In the genomic region with DNA sequence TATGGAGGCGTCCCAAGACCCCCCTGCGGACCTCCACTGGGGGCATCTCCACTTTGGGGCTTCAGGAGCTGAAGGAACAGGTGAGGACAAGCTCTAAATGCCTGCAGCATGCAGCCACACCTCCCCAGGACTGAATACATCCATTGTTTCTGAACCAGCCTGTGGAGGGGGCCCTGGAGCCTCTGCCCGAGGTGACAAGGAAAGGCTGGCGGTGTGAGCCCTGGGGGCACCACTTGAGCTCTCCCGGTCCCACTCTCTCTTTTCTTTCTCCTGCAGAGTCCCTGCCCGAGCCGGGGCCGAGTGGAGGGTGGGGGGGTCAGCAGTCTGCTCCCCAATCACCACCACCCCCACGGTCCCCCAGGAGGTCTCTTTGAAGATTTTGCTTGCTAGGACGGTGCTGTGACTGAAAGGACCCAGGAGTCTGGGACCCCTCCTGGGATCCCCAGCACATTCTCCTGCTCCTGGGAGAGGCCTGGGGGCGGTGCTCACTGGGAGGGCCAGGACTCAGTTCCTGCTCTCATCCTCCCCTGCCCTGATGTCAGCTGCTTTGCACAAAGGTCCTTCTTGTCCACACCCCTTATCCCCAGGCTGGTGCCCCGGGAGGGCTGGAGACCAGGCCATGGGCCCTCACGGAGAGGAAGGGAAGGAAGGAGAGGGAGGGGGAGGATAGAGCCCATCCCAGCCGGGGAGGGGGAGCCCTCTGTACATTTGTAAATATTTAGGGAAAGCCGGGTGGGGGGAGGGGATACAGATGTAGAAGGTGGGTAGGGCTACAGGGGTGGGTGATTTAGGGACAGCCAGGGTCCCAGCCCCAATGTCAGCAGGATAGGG, we compare ENCODE assay signal across 18 cellular contexts. TPM values are rescaled to one million over a fixed set of nuclear protein-coding genes. Genes with fewer than 3 reads are reported as not detected.
DNase-seq lines count a peak whose midpoint lies in the region; ATAC-seq and TF ChIP-seq lines count a peak whose summit lies in the region.
"Had no signal": no experiment of that assay in that cellular context is flagged by ENCODE, and none has a peak within 500 bp of the region (broad histone marks: within the 10 kb centered on the region; RNA-seq: fewer than 3 reads in every experiment).

No MANE protein-coding gene starts in this region.

- ATAC-seq in Right ventricle myocardium inferior = no peak
- no peak for ATAC-seq in HG02759 (IDR thresholded peaks at IDR 0.05; ENCODE audit: unreplicated experiment)
- ATAC-seq: activated naive CD8-positive, alpha-beta T cell treated with anti-CD3 and anti-CD28 coated beads, Interleukin-2, amount 50 U/mL, for 24 hours; pancreas had no signal

- H3K4me3 ChIP-seq in cardiac muscle cell = no peak overlapping the region
- no peak overlapping the region for H3K4me3 ChIP-seq in adipocyte (ENCODE audit: low read length)
- H3K4me3 ChIP-seq in iPS-15b (ENCODE audit: low read depth, low read length) = peak overlapping the region; percentile 22
- H3K4me3 ChIP-seq in adrenal gland = no peak overlapping the region
- H3K4me3 ChIP-seq: pancreas, spleen had no signal

- no peak overlapping the region for H3K27ac ChIP-seq in cardiac muscle cell
- H3K27ac ChIP-seq in temporal lobe (ENCODE audit: low read depth, low read length) = peak overlapping the region; percentile 57
- H3K27ac ChIP-seq in adrenal gland = no peak overlapping the region
- H3K27ac ChIP-seq: pancreas, spleen had no signal

- intact Hi-C loops in Right ventricle myocardium inferior (cut with DNase I) = no loop called here
- intact Hi-C loops in adrenal gland (cut with DNase I) = loop anchor here in 1 of 2 donors (5.0 kb wide), 1 partner anchor 76 kb away; no protein-coding TSS in a partner anchor

- peaks cover 5% of the 10 kb centered on the region for H3K4me1 ChIP-seq in cardiac muscle cell (ENCODE audit: low read depth)
- peaks cover 24% of the 10 kb centered on the region for H3K4me1 ChIP-seq in adipocyte (ENCODE audit: control insufficient read depth, insufficient read depth, low read length)
- H3K4me1 ChIP-seq in iPS-15b (ENCODE audit: control insufficient read depth, insufficient read depth, low read length) = peaks cover 13% of the 10 kb centered on the region
- H3K4me1 ChIP-seq in adrenal gland (replicated peaks in 1 of 2) = peaks cover 8 to 16% of the 10 kb centered on the region in 2 donors

- DNase-seq in cardiac muscle cell (ENCODE audit: low read depth in 1 of 2, low spot score in 1 of 2) (no peak), Right ventricle myocardium inferior (ENCODE audit: missing footprints) (no peak), adipocyte (ENCODE audit: low read depth) (no peak), adrenal gland (no peak)
- no peak for DNase-seq in activated T-cell treated with anti-CD3 and anti-CD28 coated beads, Interleukin-2, amount 50 U/mL, for 48 hours
- DNase-seq: activated naive CD8-positive, alpha-beta T cell treated with anti-CD3 and anti-CD28 coated beads, Interleukin-2, amount 50 U/mL, for 24 hours; erythroblast; GDM1; SK-N-SH; spleen; stimulated activated naive CD4-positive, alpha-beta T cell had no signal

- H3K9me3 ChIP-seq in cardiac muscle cell (ENCODE audit: low read depth) (no peaks in the 10 kb centered on the region), adipocyte (ENCODE audit: control insufficient read depth, low read length) (no peaks in the 10 kb centered on the region), iPS-15b (ENCODE audit: control insufficient read depth, insufficient read depth, low read length) (no peaks in the 10 kb centered on the region), adrenal gland (replicated peaks in 1 of 3) (no peaks in the 10 kb centered on the region)
- H3K9me3 ChIP-seq: pancreas, SK-N-SH, spleen had no signal

- 60 to 64% (median 63%) methylated on average over 5 to 14 of the region's 15 CpGs for WGBS in adrenal gland, 4 donors

- H3K27me3 ChIP-seq in cardiac muscle cell = no peaks in the 10 kb centered on the region
- peaks cover 7% of the 10 kb centered on the region for H3K27me3 ChIP-seq in adipocyte (replicated peaks; ENCODE audit: control insufficient read depth, insufficient read depth, low read length)
- peaks cover 4% of the 10 kb centered on the region for H3K27me3 ChIP-seq in iPS-15b (ENCODE audit: control insufficient read depth, insufficient read depth, low read length)
- no peaks in the 10 kb centered on the region for H3K27me3 ChIP-seq in adrenal gland
- H3K27me3 ChIP-seq: pancreas had no signal

- H3K9ac ChIP-seq in adipocyte (ENCODE audit: low read length) = peak overlapping the region; percentile 21
- H3K9ac ChIP-seq in iPS-15b (ENCODE audit: low read depth, low read length) = no peak overlapping the region
- H3K9ac ChIP-seq: SK-N-SH had no signal

- H3K36me3 ChIP-seq in cardiac muscle cell (peaks cover 10% of the 10 kb centered on the region), adipocyte (ENCODE audit: control insufficient read depth, insufficient read depth, low read length, severe bottlenecking) (peaks cover 25% of the 10 kb centered on the region), iPS-15b (ENCODE audit: control insufficient read depth, insufficient read depth, low read length) (peaks cover 24% of the 10 kb centered on the region), adrenal gland (replicated peaks in 1 of 2) (peaks cover 0 to 25% of the 10 kb centered on the region in 2 donors)

- TF ChIP-seq CTCF in cardiac muscle cell (IDR thresholded peaks at IDR 0.05; ENCODE audit: low read depth, low read length) (peak; percentile 5), adrenal gland (IDR thresholded peaks at IDR 0.05) (no peak)

- no peak for TF ChIP-seq POLR2A in adrenal gland (IDR thresholded peaks at IDR 0.05)

RNA-seq across cellular contexts. Expression of a gene that starts 5.7 kb away (rescaled TPM):
- total RNA-seq in cardiac muscle cell (286 and 301 TPM in 2 replicates), Right ventricle myocardium inferior (92.2 TPM), temporal lobe (32.5 TPM), adrenal gland (100 to 1,000 TPM in 3 of 8 donors, 10 to 100 TPM in 5; 42.0 to 196 (median 88.6) TPM)
- polyA plus RNA-seq in cardiac muscle cell (208 and 218 TPM in 2 replicates), adrenal gland (10 to 100 TPM in 2 of 3 donors, 1 to 10 TPM in 1; 9.1 to 49.8 (median 44.2) TPM)

RNA-seq across cellular contexts. Expression of a gene that starts 6.0 kb away (rescaled TPM):
- total RNA-seq in cardiac muscle cell (6.7 and 7.4 TPM in 2 replicates), Right ventricle myocardium inferior (2.7 TPM), temporal lobe (11.1 TPM), adrenal gland (10 to 100 TPM in 5 of 8 donors, 1 to 10 TPM in 3; 6.2 to 16.2 (median 10.4) TPM)
- polyA plus RNA-seq in cardiac muscle cell (8.2 and 12.2 TPM in 2 replicates), adrenal gland (10 to 100 TPM in 2 of 3 donors, 1 to 10 TPM in 1; 7.5 to 12.1 (median 10.2) TPM)

RNA-seq across cellular contexts. Expression of a gene that starts 23.6 kb away (rescaled TPM):
- total RNA-seq in cardiac muscle cell (6.4 and 9.5 TPM in 2 replicates), Right ventricle myocardium inferior (not detected), temporal lobe (3.4 TPM), adrenal gland (1 to 10 TPM in 2 of 8 donors, under 1 TPM in 2, not detected in 4; 0.15 to 2.2 (median 1.1) TPM)
- polyA plus RNA-seq in cardiac muscle cell (3.3 and 4.3 TPM in 2 replicates), adrenal gland (10 to 100 TPM in 1 of 3 donors, 1 to 10 TPM in 1, under 1 TPM in 1; 0.31 to 16.3 (median 1.8) TPM)
- total RNA-seq: glomerular endothelial cell had no signal

RNA-seq across cellular contexts. Expression of a gene that starts 33.5 kb away (rescaled TPM):
- 540 and 746 TPM in 2 replicates for total RNA-seq in cardiac muscle cell
- polyA plus RNA-seq in cardiac muscle cell = 276 and 302 TPM in 2 replicates
- total RNA-seq in Right ventricle myocardium inferior = 158 TPM
- 48.4 TPM for total RNA-seq in temporal lobe
- 100 to 1,000 TPM; 127 to 215 (median 169) TPM for total RNA-seq in adrenal gland
- 100 to 1,000 TPM in 2 of 3 donors, 10 to 100 TPM in 1; 63.9 to 427 (median 408) TPM for polyA plus RNA-seq in adrenal gland

RNA-seq across cellular contexts. Expression of a gene that starts 34.2 kb away (rescaled TPM):
- total RNA-seq in cardiac muscle cell = 11.4 and 39.0 TPM in 2 replicates
- polyA plus RNA-seq in cardiac muscle cell = 13.3 and 39.1 TPM in 2 replicates
- total RNA-seq in Right ventricle myocardium inferior = 1.9 TPM
- not detected for total RNA-seq in temporal lobe
- total RNA-seq in adrenal gland = 100 to 1,000 TPM in 2 of 8 donors, 10 to 100 TPM in 6; 24.6 to 337 (median 41.0) TPM
- 100 to 1,000 TPM in 1 of 3 donors, 10 to 100 TPM in 2; 18.9 to 120 (median 44.6) TPM for polyA plus RNA-seq in adrenal gland
- total RNA-seq: activated T-helper 1 cell treated with anti-CD3 and anti-CD28 coated beads, Interleukin-12 subunit alpha, Interleukin-12 subunit beta, Interleukin-2, Interleukin-4 antibody, amounts not matched to agents 30 ng/mL and 10 ng/mL and 1 ng/mL, durations not matched to agents 14 hours and 24 hours and 36 hours; glomerular endothelial cell; urinary bladder had no signal
